In the genomic region with DNA sequence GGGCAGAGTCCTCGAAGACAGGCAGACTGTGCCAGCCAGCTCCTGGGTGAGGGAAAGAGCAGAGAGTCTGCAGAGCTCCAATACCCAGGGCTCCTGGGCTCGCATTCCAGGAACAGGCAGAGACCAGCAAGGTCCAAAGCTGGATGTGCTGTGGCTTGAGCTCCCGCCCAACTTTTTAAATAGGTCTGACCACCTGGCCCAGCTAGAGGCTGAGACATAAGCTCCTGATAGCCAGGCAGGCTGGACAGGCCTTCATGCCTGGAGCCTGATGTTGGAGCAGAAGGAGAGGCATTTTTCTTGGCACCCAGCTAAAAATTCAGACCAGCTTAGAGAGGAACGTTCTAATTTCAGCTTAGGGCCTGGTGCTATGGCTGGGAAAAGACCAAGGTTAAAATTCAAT, we compare ENCODE assay signal across 12 cellular contexts.
"Had no signal": no experiment of that assay in that cellular context is flagged by ENCODE, and none has a peak within 500 bp of the region (broad histone marks: within the 10 kb centered on the region; RNA-seq: fewer than 3 reads in every experiment).

No MANE protein-coding gene starts in this region.

- H3K27ac Mint-ChIP-seq: activated CD4-positive, alpha-beta memory T cell treated with anti-CD3 and anti-CD28 coated beads for 36 hours; activated naive CD8-positive, alpha-beta T cell treated with anti-CD3 and anti-CD28 coated beads, Interleukin-2, amount 10 ng/mL, durations not matched to agents 7 days and 5 days; endodermal cell had no signal

- H3K9me3 ChIP-seq: esophagus squamous epithelium, pancreas, vagina had no signal

- DNase-seq: activated CD4-positive, alpha-beta memory T cell treated with anti-CD3 and anti-CD28 coated beads for 36 hours; activated naive CD8-positive, alpha-beta T cell treated with anti-CD3 and anti-CD28 coated beads, Interleukin-2, amount 10 ng/mL, durations not matched to agents 7 days and 5 days; activated T-cell treated with anti-CD3 and anti-CD28 coated beads, Interleukin-2, amount 50 U/mL, for 48 hours; anterior cingulate cortex; endodermal cell; esophagus squamous epithelium; stimulated activated CD4-positive, alpha-beta T cell treated with anti-CD3 and anti-CD28 coated beads, Interleukin-4, amount 100 ng/mL, for 4 hours; stomach had no signal

- H3K4me3 Mint-ChIP-seq: activated CD4-positive, alpha-beta memory T cell treated with anti-CD3 and anti-CD28 coated beads for 36 hours; activated naive CD8-positive, alpha-beta T cell treated with anti-CD3 and anti-CD28 coated beads, Interleukin-2, amount 10 ng/mL, durations not matched to agents 7 days and 5 days; endodermal cell; neural crest cell had no signal

- H3K4me3 ChIP-seq: cardiac muscle cell, esophagus squamous epithelium, pancreas, stomach, vagina had no signal

- H3K27me3 ChIP-seq: cardiac muscle cell, esophagus squamous epithelium, pancreas, stomach, vagina had no signal

- FAIRE-seq: pancreas had no signal

- H3K4me1 ChIP-seq: pancreas had no signal

- H3K36me3 ChIP-seq: cardiac muscle cell, pancreas, stomach, vagina had no signal

- H3K9me3 Mint-ChIP-seq: neural crest cell had no signal

- H3K36me3 Mint-ChIP-seq: activated CD4-positive, alpha-beta memory T cell treated with anti-CD3 and anti-CD28 coated beads for 36 hours; activated naive CD8-positive, alpha-beta T cell treated with anti-CD3 and anti-CD28 coated beads, Interleukin-2, amount 10 ng/mL, durations not matched to agents 7 days and 5 days had no signal

- H3K27ac ChIP-seq: cardiac muscle cell, pancreas, stomach, vagina had no signal
